10 cellular contexts compared by ENCODE assay signal in the genomic region with DNA sequence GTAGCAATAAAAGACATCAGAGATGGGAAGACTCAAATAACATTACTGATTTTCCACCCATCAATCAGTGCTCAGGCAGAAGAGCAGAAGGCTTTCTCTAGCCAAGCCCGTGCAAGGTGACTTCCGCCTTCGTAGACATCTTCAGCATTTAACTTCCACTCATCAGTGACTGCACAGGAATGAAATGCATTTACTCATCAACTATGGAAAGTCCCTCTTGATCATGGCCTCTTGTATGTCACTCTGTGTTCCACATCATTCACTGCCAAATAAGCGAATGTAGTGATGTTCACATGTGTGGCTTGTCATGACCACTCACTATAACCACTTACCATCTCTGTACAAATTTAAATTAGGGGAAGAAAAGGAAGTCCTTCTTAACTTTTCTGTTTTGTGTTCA. TPM values are rescaled to one million over a fixed set of nuclear protein-coding genes. Genes with fewer than 3 reads are reported as not detected.
DNase-seq lines count a peak whose midpoint lies in the region; ATAC-seq and TF ChIP-seq lines count a peak whose summit lies in the region.
"Had no signal": no experiment of that assay in that cellular context is flagged by ENCODE, and none has a peak within 500 bp of the region (broad histone marks: within the 10 kb centered on the region; RNA-seq: fewer than 3 reads in every experiment).

No MANE protein-coding gene starts in this region.

- no peak overlapping the region for H3K27ac ChIP-seq in naive thymus-derived CD4-positive, alpha-beta T cell (ENCODE audit: low read depth, low read length)
- no peak overlapping the region for H3K27ac ChIP-seq in WERI-Rb-1
- H3K27ac ChIP-seq: HL-60 had no signal

- peak overlapping the region; percentile 49 to 86 (median 55) for H3K27ac Mint-ChIP-seq in IgD-negative memory B cell
- H3K27ac Mint-ChIP-seq in naive thymus-derived CD4-positive, alpha-beta T cell, result no peak overlapping the region

- intact Hi-C loops in naive thymus-derived CD4-positive, alpha-beta T cell (cut with micrococcal nuclease), result no loop called here

- H3K4me3 ChIP-seq in naive thymus-derived CD4-positive, alpha-beta T cell (ENCODE audit: low read length), result no peak overlapping the region
- H3K4me3 ChIP-seq in WERI-Rb-1 (ENCODE audit: low read depth, low read length), result no peak overlapping the region

- no peaks in the 10 kb centered on the region for H3K27me3 Mint-ChIP-seq in IgD-negative memory B cell
- H3K27me3 Mint-ChIP-seq in naive thymus-derived CD4-positive, alpha-beta T cell, result peaks cover 0 to 12% (median 3%) of the 10 kb centered on the region in 5 donors

- no peak for TF ChIP-seq CTCF in WERI-Rb-1 (IDR thresholded peaks at IDR 0.05; ENCODE audit: low read depth, low read length)

- POLR2A ChIA-PET in naive thymus-derived CD4-positive, alpha-beta T cell (lab: Charles Lee), result no interaction called here

- peak; percentile 96 for ATAC-seq in GM18520 (IDR thresholded peaks at IDR 0.05; ENCODE audit: unreplicated experiment)
- ATAC-seq in GM21737 (IDR thresholded peaks at IDR 0.05; ENCODE audit: unreplicated experiment), result peak; percentile 89
- ATAC-seq in naive thymus-derived CD4-positive, alpha-beta T cell, result peak; percentile 60

- peak overlapping the region in 3 of 4 donors; percentile 0 to 20 (median 17) for H3K4me3 Mint-ChIP-seq in IgD-negative memory B cell
- H3K4me3 Mint-ChIP-seq in naive thymus-derived CD4-positive, alpha-beta T cell, result no peak overlapping the region

- no peaks in the 10 kb centered on the region for H3K4me1 ChIP-seq in naive thymus-derived CD4-positive, alpha-beta T cell (ENCODE audit: control insufficient read depth in 2 of 2, insufficient read depth in 2 of 2, low read length in 2 of 2)

- no peaks in the 10 kb centered on the region for H3K36me3 ChIP-seq in naive thymus-derived CD4-positive, alpha-beta T cell (ENCODE audit: control insufficient read depth in 2 of 3, insufficient read depth in 3 of 3, low read length in 3 of 3)
- H3K36me3 ChIP-seq in WERI-Rb-1, result no peaks in the 10 kb centered on the region

- peaks cover 2% of the 10 kb centered on the region for H3K36me3 Mint-ChIP-seq in IgD-negative memory B cell
- peaks cover 0 to 3% (median 0%) of the 10 kb centered on the region in 5 donors for H3K36me3 Mint-ChIP-seq in naive thymus-derived CD4-positive, alpha-beta T cell

- peaks cover 15 to 32% (median 21%) of the 10 kb centered on the region in 3 donors for H3K4me1 Mint-ChIP-seq in IgD-negative memory B cell
- H3K4me1 Mint-ChIP-seq in naive thymus-derived CD4-positive, alpha-beta T cell, result peaks cover 0 to 41% (median 5%) of the 10 kb centered on the region in 7 donors

- no peaks in the 10 kb centered on the region for H3K9me3 Mint-ChIP-seq in IgD-negative memory B cell
- H3K9me3 Mint-ChIP-seq in naive thymus-derived CD4-positive, alpha-beta T cell, result no peaks in the 10 kb centered on the region

- H3K9me3 ChIP-seq in naive thymus-derived CD4-positive, alpha-beta T cell (ENCODE audit: control insufficient read depth in 2 of 3, low read length in 3 of 3), result no peaks in the 10 kb centered on the region
- no peaks in the 10 kb centered on the region for H3K9me3 ChIP-seq in WERI-Rb-1 (ENCODE audit: severe bottlenecking)

- H3K27me3 ChIP-seq in naive thymus-derived CD4-positive, alpha-beta T cell (ENCODE audit: control insufficient read depth in 2 of 2, insufficient read depth in 2 of 2, low read length in 2 of 2), result no peaks in the 10 kb centered on the region
- H3K27me3 ChIP-seq in WERI-Rb-1 (ENCODE audit: insufficient read depth, low read depth, severe bottlenecking), result no peaks in the 10 kb centered on the region

- no peak for DNase-seq in naive thymus-derived CD4-positive, alpha-beta T cell
- no peak for DNase-seq in NCI-H128 (lab: John Stamatoyannopoulos, UW; ENCODE audit: unreplicated experiment)
- DNase-seq in AG08396 (ENCODE audit: low spot score), result no peak
- DNase-seq in WERI-Rb-1, result no peak
- no peak for DNase-seq in NCI-H2227 (lab: John Stamatoyannopoulos, UW; ENCODE audit: unreplicated experiment)
- DNase-seq: erythroblast had no signal

- CTCF ChIA-PET in naive thymus-derived CD4-positive, alpha-beta T cell (lab: Charles Lee), result no interaction called here

RNA-seq across cellular contexts. Expression of a gene that starts 49.4 kb away (rescaled TPM):
- 4.2 TPM for polyA plus RNA-seq in IgD-negative memory B cell
- total RNA-seq in naive thymus-derived CD4-positive, alpha-beta T cell, result 10 to 100 TPM; 13.1 to 31.7 (median 23.1) TPM
- polyA plus RNA-seq in naive thymus-derived CD4-positive, alpha-beta T cell, result 1 to 10 TPM; 3.7 to 3.9 TPM

Comparison
In these comparisons a context has a peak if more than half of its experiments do, and no peak if none do; other contexts are left out.
1. H3K27ac Mint-ChIP-seq: peak in IgD-negative memory B cell (3 of 3); none in naive thymus-derived CD4-positive, alpha-beta T cell (0 of 9).
2. H3K4me3 Mint-ChIP-seq: peak in IgD-negative memory B cell (3 of 4); none in naive thymus-derived CD4-positive, alpha-beta T cell (0 of 10).
3. Peak in every context shown above with its lines, with median percentiles within 50 percentile points of each other: ATAC-seq.